22 cellular contexts compared by ENCODE assay signal in genomic region chr14:24177041-24177825, GRCh38. TPM values are rescaled to one million over a fixed set of nuclear protein-coding genes. Genes with fewer than 3 reads are reported as not detected.
A peak's percentile ranks its signal among the peaks of the same experiment; 100 is the strongest.
DNase-seq lines count a peak whose midpoint lies in the region; ATAC-seq, FAIRE-seq and TF ChIP-seq lines count a peak whose summit lies in the region.
"Had no signal": no experiment of that assay in that cellular context is flagged by ENCODE, and none has a peak within 500 bp of the region (broad histone marks: within the 10 kb centered on the region; RNA-seq: fewer than 3 reads in every experiment).

No MANE protein-coding gene starts in this region.

- SMC1A ChIA-PET in GM12878 (lab: Charles Lee; ENCODE audit: uncharacterized antibody, unreplicated experiment), result interaction anchor here (1.0 kb wide), 1 partner anchor 16 kb away, joined by 3 read pairs; the partner anchor contains the start of gene IRF9

- H3K4me2 ChIP-seq in GM12878 (ENCODE audit: control insufficient read depth, insufficient read depth), result no peak overlapping the region
- no peak overlapping the region for H3K4me2 ChIP-seq in osteoblast (ENCODE audit: insufficient read depth, low read length)

- H2AFZ ChIP-seq in GM12878 (ENCODE audit: control insufficient read depth, low read depth, low read length) (no peak overlapping the region), osteoblast (ENCODE audit: low read length) (no peak overlapping the region)

- in situ Hi-C loops in GM12878 (cut with MboI) (no loop called here), GM13977 (cut with MboI; ENCODE audit: low pct_unique_long_range_greater_than_20kb, low sequenced_read_pairs, unreplicated experiment) (no loop called here)

- H3K27me3 Mint-ChIP-seq in activated T-cell treated with anti-CD3 and anti-CD28 coated beads, Interleukin-2, amount 50 U/mL, for 24 hours, result no peaks in the 10 kb centered on the region
- no peaks in the 10 kb centered on the region for H3K27me3 Mint-ChIP-seq in activated T-cell treated with anti-CD3 and anti-CD28 coated beads, Interleukin-2, amount 50 U/mL, for 4 hours (ENCODE audit: low read depth)
- no peaks in the 10 kb centered on the region for H3K27me3 Mint-ChIP-seq in Caco-2 (ENCODE audit: insufficient read depth, unreplicated experiment)
- H3K27me3 Mint-ChIP-seq in activated CD4-positive, alpha-beta memory T cell treated with anti-CD3 and anti-CD28 coated beads for 36 hours, result no peaks in the 10 kb centered on the region

- POLR2A ChIA-PET in Caco-2 (lab: Charles Lee) (no interaction called here), GM12878 (lab: Charles Lee) (interaction anchor here (1.1 to 1.3 kb wide), 2 partner anchors 17 to 67 kb away, joined by 3 to 4 read pairs; partner anchors contain the start of gene IRF9)
- POLR2A ChIA-PET in activated CD4-positive, alpha-beta memory T cell treated with anti-CD3 and anti-CD28 coated beads for 36 hours (lab: Charles Lee), result interaction anchor here (1.1 to 3.5 kb wide), 2 partner anchors 10 to 15 kb away, joined by 3 to 12 read pairs; partner anchors contain the start of gene IPO4

- WGBS in GM12878 (ENCODE audit: insufficient coverage, insufficient replicate concordance, low lambda C conversion rate, missing lambda C conversion rate), result 87% methylated on average over 12 of the region's 12 CpGs

- H4K20me1 ChIP-seq in GM12878 (ENCODE audit: control insufficient read depth, insufficient read depth) (no peaks in the 10 kb centered on the region), osteoblast (ENCODE audit: insufficient read depth, low read length) (no peaks in the 10 kb centered on the region)

- intact Hi-C loops in Caco-2 (cut with micrococcal nuclease; ENCODE audit: unreplicated experiment) (no loop called here), GM12878 (cut with micrococcal nuclease; ENCODE audit: unreplicated experiment) (no loop called here)
- intact Hi-C loops in activated CD4-positive, alpha-beta memory T cell treated with anti-CD3 and anti-CD28 coated beads for 36 hours (cut with micrococcal nuclease), result no loop called here

- FAIRE-seq in GM12878 (lab: Jason Lieb, UNC), result no peak
- FAIRE-seq: D721Med, G401.6 had no signal

- no peak overlapping the region for H3K4me3 Mint-ChIP-seq in activated T-cell treated with anti-CD3 and anti-CD28 coated beads, Interleukin-2, amount 50 U/mL, for 24 hours
- H3K4me3 Mint-ChIP-seq in activated T-cell treated with anti-CD3 and anti-CD28 coated beads, Interleukin-2, amount 50 U/mL, for 4 hours, result no peak overlapping the region
- no peak overlapping the region for H3K4me3 Mint-ChIP-seq in Caco-2 (ENCODE audit: unreplicated experiment)
- H3K4me3 Mint-ChIP-seq in activated CD4-positive, alpha-beta memory T cell treated with anti-CD3 and anti-CD28 coated beads for 36 hours, result no peak overlapping the region
- H3K4me3 Mint-ChIP-seq: CD8-positive, alpha-beta T cell had no signal

- BruUV-seq in Caco-2 (replicated peaks; lab: Mats Ljungman, UMichigan) (no TSS peak), GM12878 (replicated peaks; lab: Mats Ljungman, UMichigan) (no TSS peak)

- H3K27me3 ChIP-seq in Caco-2 (replicated peaks; ENCODE audit: control insufficient read depth, insufficient read depth, low read length), result no peaks in the 10 kb centered on the region
- no peaks in the 10 kb centered on the region for H3K27me3 ChIP-seq in GM12878 (replicated peaks in 1 of 2; ENCODE audit: control insufficient read depth in 2 of 2, insufficient read depth in 2 of 2, low read length in 1 of 2)
- no peaks in the 10 kb centered on the region for H3K27me3 ChIP-seq in osteoblast (ENCODE audit: insufficient read depth, low read length)
- H3K27me3 ChIP-seq: BE2C, MG63 had no signal

- peaks cover 4% of the 10 kb centered on the region for H3K79me2 ChIP-seq in GM12878 (ENCODE audit: control insufficient read depth, insufficient read depth, low read length)
- no peaks in the 10 kb centered on the region for H3K79me2 ChIP-seq in osteoblast (ENCODE audit: insufficient read depth, low read length)

- DNase-seq in activated T-cell treated with anti-CD3 and anti-CD28 coated beads, Interleukin-2, amount 50 U/mL, for 24 hours, result no peak
- DNase-seq in activated T-cell treated with anti-CD3 and anti-CD28 coated beads, Interleukin-2, amount 50 U/mL, for 4 hours, result no peak
- DNase-seq in Caco-2 (no peak), GM12878 (ENCODE audit: low read depth, low spot score) (no peak), osteoblast (ENCODE audit: insufficient read length, low spot score, missing footprints) (peak; percentile 63), NCI-H187 (lab: John Stamatoyannopoulos, UW) (no peak), GM13977 (ENCODE audit: low spot score) (no peak)
- DNase-seq in activated CD4-positive, alpha-beta memory T cell treated with anti-CD3 and anti-CD28 coated beads for 36 hours, result no peak
- DNase-seq: BE2C; CD8-positive, alpha-beta T cell; DND-41; IMR-90; Karpas-422; MG63; NCI-H1092; NCI-H146; NCI-H524 treated with DMSO at 0.1 percent for 48 hours had no signal

- ATAC-seq in activated T-cell treated with anti-CD3 and anti-CD28 coated beads, Interleukin-2, amount 50 U/mL, for 4 hours, result no peak
- ATAC-seq in GM12878, result no peak
- ATAC-seq: CD8-positive, alpha-beta T cell had no signal

- CTCF ChIA-PET in Caco-2 (lab: Charles Lee) (no interaction called here), GM12878 (lab: Yijun Ruan, JAX) (interaction anchor here (1.1 kb wide), 1 partner anchor 16 kb away, joined by 3 read pairs; the partner anchor contains the start of gene IRF9)
- CTCF ChIA-PET in activated CD4-positive, alpha-beta memory T cell treated with anti-CD3 and anti-CD28 coated beads for 36 hours (lab: Charles Lee), result no interaction called here

- no peak for TF ChIP-seq EP300 in GM12878 (IDR thresholded peaks at IDR 0.05; ENCODE audit: borderline replicate concordance in 1 of 2, control insufficient read depth in 1 of 2, low read depth in 2 of 2, low read length in 2 of 2)

- no peak overlapping the region for H3K9ac ChIP-seq in GM12878 (ENCODE audit: control insufficient read depth, insufficient read depth, low read length)

- H3K9me3 ChIP-seq in Caco-2 (no peaks in the 10 kb centered on the region), GM12878 (replicated peaks; ENCODE audit: control insufficient read depth, insufficient read depth, low read length) (no peaks in the 10 kb centered on the region), osteoblast (ENCODE audit: low read depth, low read length) (no peaks in the 10 kb centered on the region)
- H3K9me3 ChIP-seq: BE2C, MG63 had no signal

- H3K36me3 ChIP-seq in Caco-2 (ENCODE audit: control insufficient read depth, insufficient read depth, low read length) (no peaks in the 10 kb centered on the region; the same call in 1 of the 2 replicates), GM12878 (ENCODE audit: control insufficient read depth in 2 of 2, insufficient read depth in 2 of 2, low read length in 1 of 2) (peaks cover 12 to 33% of the 10 kb centered on the region in 2 experiments; a peak in 3 of 4 replicates), osteoblast (ENCODE audit: insufficient read depth, low read length) (peaks cover 48% of the 10 kb centered on the region)

- RAD21 ChIA-PET in GM12878 (lab: Charles Lee; ENCODE audit: unreplicated experiment), result no interaction called here

- H3K4me3 ChIP-seq in Caco-2 (ENCODE audit: low read depth, low read length), result no peak overlapping the region
- no peak overlapping the region for H3K4me3 ChIP-seq in GM12878
- H3K4me3 ChIP-seq in osteoblast (ENCODE audit: insufficient read depth, low read length), result no peak overlapping the region
- H3K4me3 ChIP-seq: MG63 had no signal

- TF ChIP-seq POLR2A in GM12878 (IDR thresholded peaks at IDR 0.05; ENCODE audit: low read depth, low read length), result no peak; the same call in 1 of the 2 replicates

- TF ChIP-seq CTCF in Caco-2 (IDR thresholded peaks at IDR 0.05; ENCODE audit: insufficient read depth in 1 of 2, low read depth in 1 of 2, low read length in 1 of 2, severe bottlenecking in 1 of 2, unreplicated experiment in 1 of 2) (no peak), GM12878 (IDR thresholded peaks at IDR 0.05 in 2 of 3, conservative IDR thresholded peaks at IDR 0.05 in 1 of 3; ENCODE audit: control insufficient read depth in 2 of 3, extremely low read depth in 1 of 3, insufficient read depth in 1 of 3, low read depth in 3 of 3, low read length in 3 of 3) (no peak), osteoblast (IDR thresholded peaks at IDR 0.05; ENCODE audit: extremely low read depth, low read depth, low read length) (no peak), GM13977 (IDR thresholded peaks at IDR 0.05; ENCODE audit: extremely low read depth, insufficient read depth, missing control alignments) (no peak)

- peaks cover 83% of the 10 kb centered on the region for H3K36me3 Mint-ChIP-seq in activated T-cell treated with anti-CD3 and anti-CD28 coated beads, Interleukin-2, amount 50 U/mL, for 24 hours (ENCODE audit: low read depth)
- peaks cover 24% of the 10 kb centered on the region for H3K36me3 Mint-ChIP-seq in activated T-cell treated with anti-CD3 and anti-CD28 coated beads, Interleukin-2, amount 50 U/mL, for 4 hours (ENCODE audit: insufficient read depth)
- H3K36me3 Mint-ChIP-seq in Caco-2 (ENCODE audit: insufficient read depth, unreplicated experiment), result peaks cover 34% of the 10 kb centered on the region
- peaks cover 24% of the 10 kb centered on the region for H3K36me3 Mint-ChIP-seq in activated CD4-positive, alpha-beta memory T cell treated with anti-CD3 and anti-CD28 coated beads for 36 hours

- TF ChIP-seq RAD21 in GM12878 (IDR thresholded peaks at IDR 0.05; ENCODE audit: insufficient read depth, low read depth, low read length), result no peak

- H3K27ac ChIP-seq in GM12878 (ENCODE audit: control insufficient read depth, insufficient read depth), result no peak overlapping the region
- no peak overlapping the region for H3K27ac ChIP-seq in osteoblast (ENCODE audit: low read depth, low read length)
- H3K27ac ChIP-seq: 22Rv1 had no signal

- no peaks in the 10 kb centered on the region for H3K4me1 ChIP-seq in Caco-2
- no peaks in the 10 kb centered on the region for H3K4me1 ChIP-seq in GM12878 (ENCODE audit: control insufficient read depth, insufficient read depth, low read length)
- H3K4me1 ChIP-seq in osteoblast (ENCODE audit: insufficient read depth, low read length), result peaks cover 7% of the 10 kb centered on the region
- H3K4me1 ChIP-seq: BE2C had no signal

- H3K27ac Mint-ChIP-seq in activated T-cell treated with anti-CD3 and anti-CD28 coated beads, Interleukin-2, amount 50 U/mL, for 24 hours, result peak overlapping the region; percentile 35
- peak overlapping the region; percentile 6 for H3K27ac Mint-ChIP-seq in Caco-2 (ENCODE audit: unreplicated experiment)
- H3K27ac Mint-ChIP-seq in activated CD4-positive, alpha-beta memory T cell treated with anti-CD3 and anti-CD28 coated beads for 36 hours, result no peak overlapping the region
- H3K27ac Mint-ChIP-seq: CD8-positive, alpha-beta T cell had no signal

- no peaks in the 10 kb centered on the region for H3K9me3 Mint-ChIP-seq in activated T-cell treated with anti-CD3 and anti-CD28 coated beads, Interleukin-2, amount 50 U/mL, for 24 hours
- H3K9me3 Mint-ChIP-seq in activated T-cell treated with anti-CD3 and anti-CD28 coated beads, Interleukin-2, amount 50 U/mL, for 4 hours, result no peaks in the 10 kb centered on the region
- no peaks in the 10 kb centered on the region for H3K9me3 Mint-ChIP-seq in Caco-2 (ENCODE audit: unreplicated experiment)
- H3K9me3 Mint-ChIP-seq in activated CD4-positive, alpha-beta memory T cell treated with anti-CD3 and anti-CD28 coated beads for 36 hours, result no peaks in the 10 kb centered on the region
- H3K9me3 Mint-ChIP-seq: CD8-positive, alpha-beta T cell had no signal

- peaks cover 3% of the 10 kb centered on the region for H3K4me1 Mint-ChIP-seq in activated T-cell treated with anti-CD3 and anti-CD28 coated beads, Interleukin-2, amount 50 U/mL, for 24 hours (ENCODE audit: low read depth)
- peaks cover 8% of the 10 kb centered on the region for H3K4me1 Mint-ChIP-seq in activated T-cell treated with anti-CD3 and anti-CD28 coated beads, Interleukin-2, amount 50 U/mL, for 4 hours (ENCODE audit: low read depth)
- H3K4me1 Mint-ChIP-seq in Caco-2 (ENCODE audit: low read depth, unreplicated experiment), result no peaks in the 10 kb centered on the region
- H3K4me1 Mint-ChIP-seq in activated CD4-positive, alpha-beta memory T cell treated with anti-CD3 and anti-CD28 coated beads for 36 hours (ENCODE audit: low read depth), result peaks cover 4% of the 10 kb centered on the region

RNA-seq across cellular contexts. Expression of gene REC8, which starts 5.4 kb away (rescaled TPM):
- 10 to 100 TPM; 17.4 to 24.8 (median 19.9) TPM for total RNA-seq in activated T-cell treated with anti-CD3 and anti-CD28 coated beads, Interleukin-2, amount 50 U/mL, for 4 hours
- total RNA-seq in Caco-2 (2022) (8.4 and 10.6 TPM in 2 replicates), GM12878 (2014; rRNA removed) (24.8 and 28.0 TPM in 2 replicates), GM12878 (2014; rRNA removed; fragmentation: Illumina TruSeq; extraction: Trizol) (12.3 and 13.1 TPM in 2 replicates), GM12878 (2021) (68.3 and 76.9 TPM in 2 replicates), osteoblast (3.3 and 3.5 TPM in 2 replicates)
- total RNA-seq in GM12878 (2013; cell fraction: nucleolus; rRNA removed), result 37.9 and 43.0 TPM in 2 replicates
- 62.4 TPM for polyA plus RNA-seq in GM12878 (2011; ENCODE audit: low read depth)
- polyA plus RNA-seq in GM12878 (2011; rRNA removed) (7.6 and 11.2 TPM in 2 replicates), GM12878 (2014; fragmentation: Illumina TruSeq; extraction: Trizol) (19.7 and 30.3 TPM in 2 replicates), GM12878 (2014; fragmentation: Nextera tagmentation; extraction: Ambion mirVana) (1 to 10 TPM; 4.2 to 9.6 TPM), GM12878 (2014; rRNA removed) (53.1 and 62.7 TPM in 2 replicates), GM12878 (2016; fragmentation: Nextera tagmentation; extraction: Ambion mirVana) (10 to 100 TPM; 50.3 to 50.5 TPM)
- 7.0 and 7.3 TPM in 2 replicates for polyA plus RNA-seq in GM12878 (2011; cell fraction: cytosol; rRNA removed)
- 129 and 145 TPM in 2 replicates for polyA plus RNA-seq in GM12878 (2011; cell fraction: nucleus; rRNA removed)
- 45.5 and 78.2 TPM in 2 replicates for polyA plus RNA-seq in GM12878 (2012)
- polyA minus RNA-seq in GM12878 (2011; rRNA and poly(A)+ RNA removed), result 4.3 and 9.2 TPM in 2 replicates
- 1.7 and 10.0 TPM in 2 replicates for polyA minus RNA-seq in GM12878 (2011; cell fraction: cytosol; rRNA and poly(A)+ RNA removed)
- 21.2 and 29.4 TPM in 2 replicates for polyA minus RNA-seq in GM12878 (2011; cell fraction: nucleus; rRNA and poly(A)+ RNA removed)
- total RNA-seq in activated CD4-positive, alpha-beta memory T cell treated with anti-CD3 and anti-CD28 coated beads for 36 hours, result 10 to 100 TPM; 24.9 to 27.9 TPM

RNA-seq across cellular contexts. Expression of gene IPO4, which starts 11.4 kb away (rescaled TPM):
- total RNA-seq in activated T-cell treated with anti-CD3 and anti-CD28 coated beads, Interleukin-2, amount 50 U/mL, for 4 hours, result 100 to 1,000 TPM; 265 to 293 (median 265) TPM
- 85.4 and 95.8 TPM in 2 replicates for total RNA-seq in Caco-2 (2022)
- 54.2 and 59.3 TPM in 2 replicates for total RNA-seq in GM12878 (2013; cell fraction: nucleolus; rRNA removed)
- total RNA-seq in GM12878 (2014; rRNA removed), result 77.1 and 139 TPM in 2 replicates
- total RNA-seq in GM12878 (2014; rRNA removed; fragmentation: Illumina TruSeq; extraction: Trizol), result 21.8 and 23.0 TPM in 2 replicates
- 88.9 and 113 TPM in 2 replicates for total RNA-seq in GM12878 (2021)
- 17.0 TPM for polyA plus RNA-seq in GM12878 (2011; ENCODE audit: low read depth)
- polyA plus RNA-seq in GM12878 (2011; rRNA removed), result 6.6 and 12.6 TPM in 2 replicates
- polyA plus RNA-seq in GM12878 (2011; cell fraction: cytosol; rRNA removed), result 24.6 and 25.9 TPM in 2 replicates
- polyA plus RNA-seq in GM12878 (2011; cell fraction: nucleus; rRNA removed), result 115 and 166 TPM in 2 replicates
- polyA plus RNA-seq in GM12878 (2012), result 28.3 and 30.4 TPM in 2 replicates
- 15.5 and 30.7 TPM in 2 replicates for polyA plus RNA-seq in GM12878 (2014; fragmentation: Illumina TruSeq; extraction: Trizol)
- 10 to 100 TPM in 1 of 2 experiments, 1 to 10 TPM in 1; 7.8 to 10.3 TPM for polyA plus RNA-seq in GM12878 (2014; fragmentation: Nextera tagmentation; extraction: Ambion mirVana)
- polyA plus RNA-seq in GM12878 (2014; rRNA removed), result 44.5 and 72.1 TPM in 2 replicates
- 100 to 1,000 TPM in 1 of 2 experiments, 10 to 100 TPM in 1; 92.1 to 104 TPM for polyA plus RNA-seq in GM12878 (2016; fragmentation: Nextera tagmentation; extraction: Ambion mirVana)
- polyA minus RNA-seq in GM12878 (2011; rRNA and poly(A)+ RNA removed), result 27.1 and 30.7 TPM in 2 replicates
- polyA minus RNA-seq in GM12878 (2011; cell fraction: cytosol; rRNA and poly(A)+ RNA removed), result 19.9 and 21.7 TPM in 2 replicates
- polyA minus RNA-seq in GM12878 (2011; cell fraction: nucleus; rRNA and poly(A)+ RNA removed), result 74.0 and 145 TPM in 2 replicates
- total RNA-seq in osteoblast, result 38.9 and 47.0 TPM in 2 replicates
- 10 to 100 TPM; 69.5 to 72.6 TPM for total RNA-seq in activated CD4-positive, alpha-beta memory T cell treated with anti-CD3 and anti-CD28 coated beads for 36 hours

RNA-seq across cellular contexts. Expression of gene IRF9, which starts 16.2 kb away (rescaled TPM):
- total RNA-seq in activated T-cell treated with anti-CD3 and anti-CD28 coated beads, Interleukin-2, amount 50 U/mL, for 4 hours, result 100 to 1,000 TPM; 110 to 152 (median 121) TPM
- total RNA-seq in Caco-2 (2022) (54.1 and 55.4 TPM in 2 replicates), GM12878 (2014; rRNA removed) (141 and 151 TPM in 2 replicates), GM12878 (2014; rRNA removed; fragmentation: Illumina TruSeq; extraction: Trizol) (121 and 124 TPM in 2 replicates), GM12878 (2021) (146 and 161 TPM in 2 replicates), osteoblast (102 and 117 TPM in 2 replicates)
- 255 and 261 TPM in 2 replicates for total RNA-seq in GM12878 (2013; cell fraction: nucleolus; rRNA removed)
- 154 TPM for polyA plus RNA-seq in GM12878 (2011; ENCODE audit: low read depth)
- polyA plus RNA-seq in GM12878 (2011; rRNA removed) (210 and 234 TPM in 2 replicates), GM12878 (2014; fragmentation: Illumina TruSeq; extraction: Trizol) (140 and 192 TPM in 2 replicates), GM12878 (2014; fragmentation: Nextera tagmentation; extraction: Ambion mirVana) (10 to 100 TPM; 47.6 to 58.7 TPM), GM12878 (2014; rRNA removed) (184 and 187 TPM in 2 replicates), GM12878 (2016; fragmentation: Nextera tagmentation; extraction: Ambion mirVana) (100 to 1,000 TPM; 172 to 180 TPM)
- polyA plus RNA-seq in GM12878 (2011; cell fraction: cytosol; rRNA removed), result 205 and 219 TPM in 2 replicates
- polyA plus RNA-seq in GM12878 (2011; cell fraction: nucleus; rRNA removed), result 650 and 948 TPM in 2 replicates
- 168 and 212 TPM in 2 replicates for polyA plus RNA-seq in GM12878 (2012)
- polyA minus RNA-seq in GM12878 (2011; rRNA and poly(A)+ RNA removed), result 228 and 269 TPM in 2 replicates
- 74.4 and 101 TPM in 2 replicates for polyA minus RNA-seq in GM12878 (2011; cell fraction: cytosol; rRNA and poly(A)+ RNA removed)
- 134 and 217 TPM in 2 replicates for polyA minus RNA-seq in GM12878 (2011; cell fraction: nucleus; rRNA and poly(A)+ RNA removed)
- 100 to 1,000 TPM; 158 to 172 TPM for total RNA-seq in activated CD4-positive, alpha-beta memory T cell treated with anti-CD3 and anti-CD28 coated beads for 36 hours

RNA-seq across cellular contexts. Expression of gene TM9SF1, which starts 18.0 kb away (rescaled TPM):
- 10 to 100 TPM; 30.4 to 34.6 (median 33.7) TPM for total RNA-seq in activated T-cell treated with anti-CD3 and anti-CD28 coated beads, Interleukin-2, amount 50 U/mL, for 4 hours
- total RNA-seq in Caco-2 (2022) (41.9 and 47.1 TPM in 2 replicates), GM12878 (2014; rRNA removed) (20.2 and 22.7 TPM in 2 replicates), GM12878 (2014; rRNA removed; fragmentation: Illumina TruSeq; extraction: Trizol) (10.4 and 12.1 TPM in 2 replicates), GM12878 (2021) (19.7 and 23.9 TPM in 2 replicates), osteoblast (78.2 and 84.3 TPM in 2 replicates)
- 33.3 and 34.0 TPM in 2 replicates for total RNA-seq in GM12878 (2013; cell fraction: nucleolus; rRNA removed)
- polyA plus RNA-seq in GM12878 (2011; ENCODE audit: low read depth), result 22.1 TPM
- polyA plus RNA-seq in GM12878 (2011; rRNA removed) (4.3 and 11.7 TPM in 2 replicates), GM12878 (2014; fragmentation: Illumina TruSeq; extraction: Trizol) (11.1 and 14.0 TPM in 2 replicates), GM12878 (2014; fragmentation: Nextera tagmentation; extraction: Ambion mirVana) (1 to 10 TPM; 7.2 to 9.8 TPM), GM12878 (2014; rRNA removed) (20.7 and 21.2 TPM in 2 replicates), GM12878 (2016; fragmentation: Nextera tagmentation; extraction: Ambion mirVana) (10 to 100 TPM; 38.7 to 39.2 TPM)
- polyA plus RNA-seq in GM12878 (2011; cell fraction: cytosol; rRNA removed), result 22.2 and 26.0 TPM in 2 replicates
- 15.8 and 15.9 TPM in 2 replicates for polyA plus RNA-seq in GM12878 (2011; cell fraction: nucleus; rRNA removed)
- 19.1 and 25.4 TPM in 2 replicates for polyA plus RNA-seq in GM12878 (2012)
- 12.4 and 16.2 TPM in 2 replicates for polyA minus RNA-seq in GM12878 (2011; rRNA and poly(A)+ RNA removed)
- 4.9 and 5.2 TPM in 2 replicates for polyA minus RNA-seq in GM12878 (2011; cell fraction: cytosol; rRNA and poly(A)+ RNA removed)
- polyA minus RNA-seq in GM12878 (2011; cell fraction: nucleus; rRNA and poly(A)+ RNA removed), result 8.1 and 11.1 TPM in 2 replicates
- total RNA-seq in activated CD4-positive, alpha-beta memory T cell treated with anti-CD3 and anti-CD28 coated beads for 36 hours, result 10 to 100 TPM; 23.7 to 26.7 TPM

RNA-seq across cellular contexts. Expression of gene TSSK4, which starts 28.3 kb away (rescaled TPM):
- total RNA-seq in activated T-cell treated with anti-CD3 and anti-CD28 coated beads, Interleukin-2, amount 50 U/mL, for 4 hours, result under 1 TPM in 1 of 3 donors, not detected in 2; 0.33 TPM
- total RNA-seq in Caco-2 (2022), result not detected in 2 replicates
- total RNA-seq in GM12878 (2013; cell fraction: nucleolus; rRNA removed), result 1.5 and 1.6 TPM in 2 replicates
- not detected in 2 replicates for total RNA-seq in GM12878 (2014; rRNA removed)
- 0.18 TPM in 1 of 2 replicates, not detected in the other for total RNA-seq in GM12878 (2014; rRNA removed; fragmentation: Illumina TruSeq; extraction: Trizol)
- not detected in 2 replicates for total RNA-seq in GM12878 (2021)
- polyA plus RNA-seq in GM12878 (2011; ENCODE audit: low read depth), result 4.1 TPM
- 0.07 and 0.11 TPM in 2 replicates for polyA plus RNA-seq in GM12878 (2011; rRNA removed)
- polyA plus RNA-seq in GM12878 (2011; cell fraction: cytosol; rRNA removed), result 0.03 TPM in 1 of 2 replicates, not detected in the other
- 0.15 and 0.25 TPM in 2 replicates for polyA plus RNA-seq in GM12878 (2011; cell fraction: nucleus; rRNA removed)
- 2.9 and 5.0 TPM in 2 replicates for polyA plus RNA-seq in GM12878 (2012)
- polyA plus RNA-seq in GM12878 (2014; fragmentation: Illumina TruSeq; extraction: Trizol), result not detected in 2 replicates
- under 1 TPM; 0.04 to 0.08 TPM for polyA plus RNA-seq in GM12878 (2014; fragmentation: Nextera tagmentation; extraction: Ambion mirVana)
- polyA plus RNA-seq in GM12878 (2014; rRNA removed), result 0.23 TPM in 1 of 2 replicates, not detected in the other
- polyA plus RNA-seq in GM12878 (2016; fragmentation: Nextera tagmentation; extraction: Ambion mirVana), result under 1 TPM; 0.44 to 0.79 TPM
- polyA minus RNA-seq in GM12878 (2011; rRNA and poly(A)+ RNA removed), result 0.51 and 0.52 TPM in 2 replicates
- polyA minus RNA-seq in GM12878 (2011; cell fraction: cytosol; rRNA and poly(A)+ RNA removed), result not detected in 2 replicates
- polyA minus RNA-seq in GM12878 (2011; cell fraction: nucleus; rRNA and poly(A)+ RNA removed), result 0.73 and 1.9 TPM in 2 replicates
- total RNA-seq in osteoblast, result 0.36 TPM in 1 of 2 replicates, not detected in the other
- total RNA-seq in activated CD4-positive, alpha-beta memory T cell treated with anti-CD3 and anti-CD28 coated beads for 36 hours, result under 1 TPM in 1 of 2 experiments, not detected in 1; 0.50 TPM
- total RNA-seq: H4, HT-29, IMR-90 had no signal
- polyA plus RNA-seq: IMR-90 had no signal
